ENCODE assay signal across 25 cellular contexts in the genomic region with DNA sequence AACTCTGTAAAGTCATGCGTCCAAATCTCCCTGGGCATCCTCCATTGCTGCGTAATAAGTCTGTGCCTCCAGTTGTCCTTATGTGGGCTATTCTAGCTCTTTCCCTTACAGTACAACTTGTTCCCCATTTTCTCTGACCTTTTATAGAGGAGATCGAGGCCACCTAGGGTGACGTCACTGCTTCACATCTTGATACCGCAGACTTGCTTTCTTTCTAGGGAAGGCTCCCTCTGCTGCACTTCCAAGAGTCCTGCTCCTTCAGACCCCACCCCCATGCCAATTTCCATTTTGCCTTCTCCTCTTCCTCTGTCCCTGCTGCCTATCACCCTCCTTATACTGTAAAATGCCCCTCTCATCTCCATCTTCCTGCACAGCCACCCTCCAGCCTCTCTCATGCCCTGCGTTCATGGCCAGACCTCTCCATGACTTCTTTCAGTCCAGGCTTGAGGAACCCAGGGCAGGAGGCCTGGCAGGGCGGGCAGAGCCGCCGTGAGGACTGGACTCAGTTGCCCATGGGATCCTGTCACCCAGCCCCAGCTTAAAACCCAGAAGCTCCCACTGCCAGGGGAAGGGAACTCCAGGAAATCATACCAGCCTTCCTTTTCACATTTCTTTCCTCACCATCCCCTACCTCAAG. TPM values are rescaled to one million over a fixed set of nuclear protein-coding genes. Genes with fewer than 3 reads are reported as not detected.
DNase-seq lines count a peak whose midpoint lies in the region; ATAC-seq and TF ChIP-seq lines count a peak whose summit lies in the region.
"Had no signal": no experiment of that assay in that cellular context is flagged by ENCODE, and none has a peak within 500 bp of the region (broad histone marks: within the 10 kb centered on the region; RNA-seq: fewer than 3 reads in every experiment).

No MANE protein-coding gene starts in this region.

- H3K27me3 Mint-ChIP-seq in activated T-helper 17 cell treated with anti-CD3 and anti-CD28 coated beads, Interleukin-2, amount 50 U/mL, for 72 hours = no peaks in the 10 kb centered on the region
- H3K27me3 Mint-ChIP-seq in nephron progenitor cell (ENCODE audit: low read depth, poor library complexity) = peaks cover 7% of the 10 kb centered on the region
- no peaks in the 10 kb centered on the region for H3K27me3 Mint-ChIP-seq in stimulated activated memory B cell treated with anti-CD40 and anti-IgM and Interleukin-4, amounts not matched to agents 10 μg/mL and 1 μg/mL and 100 μg/mL, for 72 hours
- H3K27me3 Mint-ChIP-seq in chondrocyte (ENCODE audit: low read depth) = no peaks in the 10 kb centered on the region
- H3K27me3 Mint-ChIP-seq: activated CD4-positive, alpha-beta T cell treated with anti-CD3 and anti-CD28 coated beads, Interleukin-2, amount 10 ng/mL, durations not matched to agents 7 days and 5 days had no signal

- no peak for TF ChIP-seq POLR2A in upper lobe of left lung (IDR thresholded peaks at IDR 0.05)

- no peak overlapping the region for H3K4me3 Mint-ChIP-seq in activated T-helper 17 cell treated with anti-CD3 and anti-CD28 coated beads, Interleukin-2, amount 50 U/mL, for 72 hours
- H3K4me3 Mint-ChIP-seq in nephron progenitor cell = no peak overlapping the region
- H3K4me3 Mint-ChIP-seq in stimulated activated memory B cell treated with anti-CD40 and anti-IgM and Interleukin-4, amounts not matched to agents 10 μg/mL and 1 μg/mL and 100 μg/mL, for 72 hours = no peak overlapping the region
- H3K4me3 Mint-ChIP-seq in chondrocyte (ENCODE audit: unreplicated experiment) = no peak overlapping the region
- H3K4me3 Mint-ChIP-seq: activated CD4-positive, alpha-beta T cell treated with anti-CD3 and anti-CD28 coated beads, Interleukin-2, amount 10 ng/mL, durations not matched to agents 7 days and 5 days; HFFc6 had no signal

- peaks cover 0 to 12% (median 0%) of the 10 kb centered on the region in 4 donors for H3K4me1 ChIP-seq in upper lobe of left lung
- H3K4me1 ChIP-seq: BE2C, parathyroid adenoma had no signal

- H3K9me3 ChIP-seq in upper lobe of left lung = no peaks in the 10 kb centered on the region
- H3K9me3 ChIP-seq: BE2C, esophagus muscularis mucosa had no signal

- peaks cover 19% of the 10 kb centered on the region for H3K4me1 Mint-ChIP-seq in activated T-helper 17 cell treated with anti-CD3 and anti-CD28 coated beads, Interleukin-2, amount 50 U/mL, for 72 hours
- peaks cover 6% of the 10 kb centered on the region for H3K4me1 Mint-ChIP-seq in nephron progenitor cell
- H3K4me1 Mint-ChIP-seq in stimulated activated memory B cell treated with anti-CD40 and anti-IgM and Interleukin-4, amounts not matched to agents 10 μg/mL and 1 μg/mL and 100 μg/mL, for 72 hours = peaks cover 33% of the 10 kb centered on the region
- peaks cover 10% of the 10 kb centered on the region for H3K4me1 Mint-ChIP-seq in chondrocyte (ENCODE audit: low read depth)

- no peak overlapping the region for H3K27ac ChIP-seq in upper lobe of left lung
- H3K27ac ChIP-seq: esophagus muscularis mucosa, parathyroid adenoma, PC-9 had no signal

- peak overlapping the region; percentile 8 for H3K27ac Mint-ChIP-seq in activated T-helper 17 cell treated with anti-CD3 and anti-CD28 coated beads, Interleukin-2, amount 50 U/mL, for 72 hours
- H3K27ac Mint-ChIP-seq in nephron progenitor cell (peak overlapping the region; percentile 5), chondrocyte (ENCODE audit: unreplicated experiment) (no peak overlapping the region)
- H3K27ac Mint-ChIP-seq in stimulated activated memory B cell treated with anti-CD40 and anti-IgM and Interleukin-4, amounts not matched to agents 10 μg/mL and 1 μg/mL and 100 μg/mL, for 72 hours = no peak overlapping the region
- H3K27ac Mint-ChIP-seq: activated CD4-positive, alpha-beta T cell treated with anti-CD3 and anti-CD28 coated beads, Interleukin-2, amount 10 ng/mL, durations not matched to agents 7 days and 5 days; HFFc6 had no signal

- TF ChIP-seq CTCF in nephron progenitor cell (IDR thresholded peaks at IDR 0.05) (no peak), upper lobe of left lung (IDR thresholded peaks at IDR 0.05) (no peak), chondrocyte (IDR thresholded peaks at IDR 0.05) (no peak)

- no peaks in the 10 kb centered on the region for H3K27me3 ChIP-seq in upper lobe of left lung
- H3K27me3 ChIP-seq: BE2C, esophagus muscularis mucosa had no signal

- WGBS in upper lobe of left lung, 2 donors = 88 to 89% methylated on average over 9 of the region's 9 CpGs

- H3K36me3 ChIP-seq in upper lobe of left lung = no peaks in the 10 kb centered on the region
- H3K36me3 ChIP-seq: BE2C, esophagus muscularis mucosa had no signal

- peaks cover 13% of the 10 kb centered on the region for H3K36me3 Mint-ChIP-seq in activated T-helper 17 cell treated with anti-CD3 and anti-CD28 coated beads, Interleukin-2, amount 50 U/mL, for 72 hours (ENCODE audit: low read depth)
- H3K36me3 Mint-ChIP-seq in nephron progenitor cell (ENCODE audit: low read depth) = no peaks in the 10 kb centered on the region
- H3K36me3 Mint-ChIP-seq in stimulated activated memory B cell treated with anti-CD40 and anti-IgM and Interleukin-4, amounts not matched to agents 10 μg/mL and 1 μg/mL and 100 μg/mL, for 72 hours = peaks cover 33% of the 10 kb centered on the region
- peaks cover 13% of the 10 kb centered on the region for H3K36me3 Mint-ChIP-seq in chondrocyte (ENCODE audit: low read depth)

- H3K4me3 ChIP-seq in upper lobe of left lung = no peak overlapping the region
- H3K4me3 ChIP-seq: esophagus muscularis mucosa, PC-9 had no signal

- no peaks in the 10 kb centered on the region for H3K9me3 Mint-ChIP-seq in activated T-helper 17 cell treated with anti-CD3 and anti-CD28 coated beads, Interleukin-2, amount 50 U/mL, for 72 hours
- no peaks in the 10 kb centered on the region for H3K9me3 Mint-ChIP-seq in nephron progenitor cell
- no peaks in the 10 kb centered on the region for H3K9me3 Mint-ChIP-seq in stimulated activated memory B cell treated with anti-CD40 and anti-IgM and Interleukin-4, amounts not matched to agents 10 μg/mL and 1 μg/mL and 100 μg/mL, for 72 hours
- H3K9me3 Mint-ChIP-seq in chondrocyte (ENCODE audit: low read depth) = no peaks in the 10 kb centered on the region
- H3K9me3 Mint-ChIP-seq: activated CD4-positive, alpha-beta T cell treated with anti-CD3 and anti-CD28 coated beads, Interleukin-2, amount 10 ng/mL, durations not matched to agents 7 days and 5 days; HFFc6 had no signal

- DNase-seq in activated CD8-positive, alpha-beta memory T cell treated with anti-CD3 and anti-CD28 coated beads, Interleukin-2, amount 50 U/mL, for 48 hours = peak; percentile 39
- no peak for DNase-seq in activated CD8-positive, alpha-beta memory T cell treated with anti-CD3 and anti-CD28 coated beads, Interleukin-2, amount 50 U/mL, for 4 hours
- no peak for DNase-seq in nephron progenitor cell
- DNase-seq in upper lobe of left lung = peak; percentile 1 to 43
- DNase-seq in SK-N-DZ (ENCODE audit: low spot score) = no peak
- DNase-seq in chondrocyte (ENCODE audit: low spot score) = no peak
- DNase-seq: activated CD4-positive, alpha-beta T cell treated with anti-CD3 and anti-CD28 coated beads, Interleukin-2, amount 10 ng/mL, durations not matched to agents 7 days and 5 days; activated effector memory CD4-positive, alpha-beta T cell treated with Interleukin-2 at 50 U/mL for 16 hours; BE2C; COR-L47; DND-41; effector CD8-positive, alpha-beta T cell; HFFc6; hippocampal formation; islet precursor cell; NCI-H1048; NCI-H2029; PC-9; SHP77; T-helper 1 cell had no signal

- TF ChIP-seq EP300 in upper lobe of left lung (IDR thresholded peaks at IDR 0.05) = no peak

- no peak for ATAC-seq in activated T-helper 17 cell treated with anti-CD3 and anti-CD28 coated beads, Interleukin-2, amount 50 U/mL, for 72 hours (replicated peaks)
- no peak for ATAC-seq in upper lobe of left lung (ENCODE audit: low FRiP score in 2 of 2)
- no peak for ATAC-seq in stimulated activated memory B cell treated with anti-CD40 and anti-IgM and Interleukin-4, amounts not matched to agents 10 μg/mL and 1 μg/mL and 100 μg/mL, for 72 hours
- ATAC-seq: naive thymus-derived CD4-positive, alpha-beta T cell had no signal

RNA-seq across cellular contexts. Expression of a gene that starts 57.5 kb away (rescaled TPM):
- 10 to 100 TPM; 10.9 to 20.7 TPM for total RNA-seq in activated T-helper 17 cell treated with anti-CD3 and anti-CD28 coated beads, Interleukin-2, amount 50 U/mL, for 72 hours
- total RNA-seq in upper lobe of left lung = 10 to 100 TPM in 5 of 6 donors, 1 to 10 TPM in 1; 6.2 to 29.2 (median 19.0) TPM
- 7.6 and 9.3 TPM in 2 replicates for polyA plus RNA-seq in SK-N-DZ (2014; cell fraction: cytosol; rRNA removed)
- 3.6 and 5.2 TPM in 2 replicates for polyA plus RNA-seq in SK-N-DZ (2014; cell fraction: nucleus; rRNA removed)
- total RNA-seq in chondrocyte = 31.2 to 36.3 TPM (median 34.7 TPM) in 3 replicates

Comparison
In these comparisons a context has a peak if more than half of its experiments do, and no peak if none do; other contexts are left out.
1. DNase-seq: peak in activated CD8-positive, alpha-beta memory T cell treated with anti-CD3 and anti-CD28 coated beads, Interleukin-2, amount 50 U/mL, for 48 hours (single experiment) and upper lobe of left lung (2 of 2); none in activated CD8-positive, alpha-beta memory T cell treated with anti-CD3 and anti-CD28 coated beads, Interleukin-2, amount 50 U/mL, for 4 hours (single experiment), nephron progenitor cell (single experiment), SK-N-DZ (single experiment) and chondrocyte (single experiment).
2. H3K27ac Mint-ChIP-seq: peak in activated T-helper 17 cell treated with anti-CD3 and anti-CD28 coated beads, Interleukin-2, amount 50 U/mL, for 72 hours (single experiment) and nephron progenitor cell (single experiment); none in stimulated activated memory B cell treated with anti-CD40 and anti-IgM and Interleukin-4, amounts not matched to agents 10 μg/mL and 1 μg/mL and 100 μg/mL, for 72 hours (single experiment) and chondrocyte (single experiment).